ENCODE assay signal across 26 cellular contexts in genomic region chr3:86951343-86951742, GRCh38. TPM values are rescaled to one million over a fixed set of nuclear protein-coding genes. Genes with fewer than 3 reads are reported as not detected.
DNase-seq lines count a peak whose midpoint lies in the region; TF ChIP-seq lines count a peak whose summit lies in the region.
"Had no signal": no experiment of that assay in that cellular context is flagged by ENCODE, and none has a peak within 500 bp of the region (broad histone marks: within the 10 kb centered on the region; RNA-seq: fewer than 3 reads in every experiment).

No MANE protein-coding gene starts in this region.

- DNase-seq in NCI-H226 (peak; percentile 72), chondrocyte (ENCODE audit: low spot score) (no peak), iris pigment epithelial cell (ENCODE audit: low read depth) (peak; percentile 84), kidney glomerular epithelial cell (lab: John Stamatoyannopoulos, UW) (no peak), NCI-H2081 treated with DMSO at 0.1 percent for 48 hours (lab: John Stamatoyannopoulos, UW) (no peak), SJCRH30 (no peak)
- DNase-seq in stimulated activated CD4-positive, alpha-beta T cell treated with anti-CD3 and anti-CD28 coated beads, Interleukin-2, amount 100 ng/mL, for 48 hours, result no peak
- DNase-seq: activated naive CD8-positive, alpha-beta T cell treated with anti-CD3 and anti-CD28 coated beads for 36 hours; C1 segment of cervical spinal cord; caudate nucleus; esophagus squamous epithelium; hippocampal formation; islet precursor cell; naive B cell; NCI-H1092; NCI-H526 treated with DMSO at 0.1 percent for 48 hours; sigmoid colon; stimulated activated CD4-positive, alpha-beta T cell treated with anti-CD3 and anti-CD28 coated beads, Interleukin-1b, Interleukin-23, amount 100 ng/mL, for 48 hours; T-helper 9 cell had no signal

- no peak overlapping the region for H3K4me3 Mint-ChIP-seq in chondrocyte (ENCODE audit: unreplicated experiment)
- H3K4me3 Mint-ChIP-seq: activated naive CD8-positive, alpha-beta T cell treated with anti-CD3 and anti-CD28 coated beads for 36 hours; naive B cell had no signal

- H3K4me1 ChIP-seq in ACC112 (ENCODE audit: control insufficient read depth, insufficient read depth, low read length, unreplicated experiment) (peaks cover 68% of the 10 kb centered on the region), SJCRH30 (peaks cover 19% of the 10 kb centered on the region)
- H3K4me1 ChIP-seq: esophagus squamous epithelium, parathyroid adenoma had no signal

- no peaks in the 10 kb centered on the region for H3K9me3 Mint-ChIP-seq in chondrocyte (ENCODE audit: low read depth)
- H3K9me3 Mint-ChIP-seq: activated naive CD8-positive, alpha-beta T cell treated with anti-CD3 and anti-CD28 coated beads for 36 hours had no signal

- H3K27ac Mint-ChIP-seq in chondrocyte (ENCODE audit: unreplicated experiment), result peak overlapping the region; percentile 84
- H3K27ac Mint-ChIP-seq: activated naive CD8-positive, alpha-beta T cell treated with anti-CD3 and anti-CD28 coated beads for 36 hours; naive B cell had no signal

- H2AFZ ChIP-seq in ACC112 (ENCODE audit: low read length, unreplicated experiment), result no peak overlapping the region
- H2AFZ ChIP-seq: parathyroid adenoma had no signal

- H3K36me3 ChIP-seq in ACC112 (ENCODE audit: insufficient read depth, low read length), result peaks cover 15% of the 10 kb centered on the region
- peaks cover 40% of the 10 kb centered on the region for H3K36me3 ChIP-seq in SJCRH30
- H3K36me3 ChIP-seq: esophagus squamous epithelium had no signal

- peaks cover 69% of the 10 kb centered on the region for H3K79me2 ChIP-seq in ACC112 (ENCODE audit: control insufficient read depth, insufficient read depth, low read length, unreplicated experiment)
- H3K79me2 ChIP-seq: parathyroid adenoma had no signal

- peaks cover 93% of the 10 kb centered on the region for H3K4me1 Mint-ChIP-seq in chondrocyte (ENCODE audit: low read depth)
- H3K4me1 Mint-ChIP-seq: activated naive CD8-positive, alpha-beta T cell treated with anti-CD3 and anti-CD28 coated beads for 36 hours; naive B cell had no signal

- H3K4me3 ChIP-seq in ACC112 (ENCODE audit: low read depth, low read length), result 0 out of 2 replicates have a peak overlapping the region, but pooled peaks have one; percentile 23
- H3K4me3 ChIP-seq in SJCRH30, result no peak overlapping the region
- H3K4me3 ChIP-seq: esophagus squamous epithelium, sigmoid colon, SK-N-MC had no signal

- peak overlapping the region; percentile 72 for H3K27ac ChIP-seq in ACC112 (ENCODE audit: low read depth, low read length)
- no peak overlapping the region for H3K27ac ChIP-seq in SJCRH30
- H3K27ac ChIP-seq: esophagus squamous epithelium, KMS-11, parathyroid adenoma, sigmoid colon, SK-N-MC had no signal

- H3K36me3 Mint-ChIP-seq in chondrocyte (ENCODE audit: low read depth), result peaks cover 12% of the 10 kb centered on the region
- H3K36me3 Mint-ChIP-seq: activated naive CD8-positive, alpha-beta T cell treated with anti-CD3 and anti-CD28 coated beads for 36 hours; naive B cell had no signal

- no peaks in the 10 kb centered on the region for H3K27me3 Mint-ChIP-seq in chondrocyte (ENCODE audit: low read depth)
- H3K27me3 Mint-ChIP-seq: naive B cell had no signal

- no peaks in the 10 kb centered on the region; the same call in 1 of the 2 replicates for H3K9me3 ChIP-seq in SJCRH30 (replicated peaks)
- H3K9me3 ChIP-seq: esophagus squamous epithelium, sigmoid colon had no signal

- no peaks in the 10 kb centered on the region for H3K27me3 ChIP-seq in ACC112 (ENCODE audit: insufficient read depth, low read length)
- no peaks in the 10 kb centered on the region for H3K27me3 ChIP-seq in SJCRH30
- H3K27me3 ChIP-seq: esophagus squamous epithelium, sigmoid colon had no signal

- no peak for TF ChIP-seq CTCF in chondrocyte (IDR thresholded peaks at IDR 0.05)

RNA-seq across cellular contexts. Expression of gene VGLL3, which starts 39.6 kb away (rescaled TPM):
- total RNA-seq in chondrocyte, result 170 to 405 TPM (median 177 TPM) in 3 replicates
- 77.4 and 86.6 TPM in 2 replicates for total RNA-seq in SJCRH30 (2014; rRNA removed; shearing (Covaris generic))
- total RNA-seq: A172; activated CD8-positive, alpha-beta memory T cell treated with anti-CD3 and anti-CD28 coated beads for 36 hours; activated naive CD8-positive, alpha-beta T cell treated with anti-CD3 and anti-CD28 coated beads for 36 hours; G401 had no signal

Comparison
In these comparisons a context has a peak if more than half of its experiments do, and no peak if none do; other contexts are left out.
1. DNase-seq: peak in NCI-H226 (single experiment) and iris pigment epithelial cell (single experiment); none in chondrocyte (single experiment), kidney glomerular epithelial cell (single experiment), stimulated activated CD4-positive, alpha-beta T cell treated with anti-CD3 and anti-CD28 coated beads, Interleukin-2, amount 100 ng/mL, for 48 hours (0 of 2), NCI-H2081 treated with DMSO at 0.1 percent for 48 hours (single experiment) and SJCRH30 (0 of 2).